9 cellular contexts compared by ENCODE assay signal in the genomic region with DNA sequence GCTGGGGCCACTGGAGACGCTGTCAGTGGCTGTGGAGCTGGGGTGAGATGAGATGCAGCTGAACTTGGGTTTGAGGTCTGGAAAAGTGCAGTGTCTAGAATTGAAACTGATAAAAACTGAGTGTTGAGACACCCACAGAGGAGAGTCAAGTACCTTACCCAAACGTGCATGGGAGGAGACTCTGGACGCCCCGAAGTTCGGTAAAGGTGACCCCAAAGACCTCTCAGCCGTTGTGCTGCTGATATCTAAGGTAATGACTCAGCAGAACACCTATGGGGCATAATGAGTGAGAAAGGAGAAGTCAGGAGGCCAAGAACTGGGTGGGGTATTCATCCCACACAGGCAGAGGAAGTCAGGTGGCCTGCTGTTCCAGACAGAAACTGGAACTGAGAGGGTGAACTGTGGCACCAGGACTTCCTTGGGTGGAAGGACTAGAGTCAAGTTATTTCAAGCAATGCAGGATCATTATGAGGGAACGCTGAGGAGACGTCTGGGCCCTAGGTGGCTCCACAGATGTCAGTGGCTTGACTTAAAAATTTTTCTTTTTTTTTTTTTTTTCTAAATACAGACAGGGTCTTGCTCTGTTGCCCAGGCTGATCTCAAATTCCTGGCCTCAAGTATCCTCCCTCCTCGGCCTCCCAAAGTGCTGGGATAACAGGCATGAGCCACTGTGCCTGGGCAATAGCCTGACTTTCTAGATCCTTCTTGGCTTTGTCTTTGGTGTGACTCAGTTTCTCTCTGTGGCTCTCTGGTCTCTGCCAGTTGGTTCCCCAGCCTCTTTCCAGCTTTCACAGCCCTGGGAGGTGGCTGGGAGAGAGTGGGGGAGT.
DNase-seq lines count a peak whose midpoint lies in the region; ATAC-seq and TF ChIP-seq lines count a peak whose summit lies in the region.
"Had no signal": no experiment of that assay in that cellular context is flagged by ENCODE, and none has a peak within 500 bp of the region (broad histone marks: within the 10 kb centered on the region; RNA-seq: fewer than 3 reads in every experiment).

No MANE protein-coding gene starts in this region.

- peak overlapping the region; percentile 48 for H3K4me3 Mint-ChIP-seq in activated T-helper 2 cell treated with anti-CD3 and anti-CD28 coated beads, Interferon-gamma antibody, Interleukin-2, Interleukin-4, amounts not matched to agents 10 μg/mL and 5 μg/mL and 100 μg/mL, durations not matched to agents 14 hours and 24 hours and 36 hours (ENCODE audit: low read depth)
- H3K4me3 Mint-ChIP-seq: natural killer cell treated with Interleukin-12 subunit alpha and Interleukin-12 subunit beta and Interleukin-15 and Interleukin-18, amount 100 ng/mL, for 72 hours had no signal

- H3K4me3 ChIP-seq in GM06990 (replicated peaks; ENCODE audit: low read depth, low read length): no peak overlapping the region
- no peak overlapping the region for H3K4me3 ChIP-seq in uterus

- peaks cover 6% of the 10 kb centered on the region for H3K27me3 Mint-ChIP-seq in activated T-helper 2 cell treated with anti-CD3 and anti-CD28 coated beads, Interferon-gamma antibody, Interleukin-2, Interleukin-4, amounts not matched to agents 10 μg/mL and 5 μg/mL and 100 μg/mL, durations not matched to agents 14 hours and 24 hours and 36 hours (ENCODE audit: low read depth)

- in situ Hi-C loops in ACHN (cut with HindIII; ENCODE audit: low pct_ligation_motif_present, low pct_unique_long_range_greater_than_20kb, low sequenced_read_pairs): no loop called here

- H3K4me1 ChIP-seq in uterus: no peaks in the 10 kb centered on the region

- H3K4me1 Mint-ChIP-seq in activated T-helper 2 cell treated with anti-CD3 and anti-CD28 coated beads, Interferon-gamma antibody, Interleukin-2, Interleukin-4, amounts not matched to agents 10 μg/mL and 5 μg/mL and 100 μg/mL, durations not matched to agents 14 hours and 24 hours and 36 hours (ENCODE audit: low read depth): peaks cover 9% of the 10 kb centered on the region

- no peak for TF ChIP-seq POLR2A in uterus (IDR thresholded peaks at IDR 0.05)

- no peaks in the 10 kb centered on the region for H3K36me3 ChIP-seq in GM06990 (ENCODE audit: control insufficient read depth, insufficient read depth, low read length)
- no peaks in the 10 kb centered on the region for H3K36me3 ChIP-seq in uterus

- no peak overlapping the region for H3K27ac ChIP-seq in uterus

- intact Hi-C loops in activated T-helper 2 cell treated with anti-CD3 and anti-CD28 coated beads, Interferon-gamma antibody, Interleukin-2, Interleukin-4, amounts not matched to agents 10 μg/mL and 5 μg/mL and 100 μg/mL, durations not matched to agents 14 hours and 24 hours and 36 hours (cut with micrococcal nuclease): no loop called here
- intact Hi-C loops in uterus (cut with DNase I; ENCODE audit: low total_unique reads): no loop called here

- H3K9me3 ChIP-seq in uterus: no peaks in the 10 kb centered on the region

- no peaks in the 10 kb centered on the region for H3K36me3 Mint-ChIP-seq in activated T-helper 2 cell treated with anti-CD3 and anti-CD28 coated beads, Interferon-gamma antibody, Interleukin-2, Interleukin-4, amounts not matched to agents 10 μg/mL and 5 μg/mL and 100 μg/mL, durations not matched to agents 14 hours and 24 hours and 36 hours (ENCODE audit: low read depth)
- H3K36me3 Mint-ChIP-seq: natural killer cell treated with Interleukin-12 subunit alpha and Interleukin-12 subunit beta and Interleukin-15 and Interleukin-18, amount 100 ng/mL, for 72 hours had no signal

- DNase-seq in GM06990 (ENCODE audit: extremely low read depth, insufficient read length) (peak; percentile 73), uterus (no peak), iPS-NIHi11 (ENCODE audit: low spot score) (no peak), NCI-H2171 treated with DMSO at 0.1 percent for 48 hours (lab: John Stamatoyannopoulos, UW) (no peak), ACHN (no peak)
- no peak for DNase-seq in activated T-helper 2 cell treated with anti-CD3 and anti-CD28 coated beads, Interferon-gamma antibody, Interleukin-2, Interleukin-4, amounts not matched to agents 10 μg/mL and 5 μg/mL and 100 μg/mL, durations not matched to agents 14 hours and 24 hours and 36 hours (ENCODE audit: low spot score)

- peak overlapping the region; percentile 20 for H3K27ac Mint-ChIP-seq in activated T-helper 2 cell treated with anti-CD3 and anti-CD28 coated beads, Interferon-gamma antibody, Interleukin-2, Interleukin-4, amounts not matched to agents 10 μg/mL and 5 μg/mL and 100 μg/mL, durations not matched to agents 14 hours and 24 hours and 36 hours
- H3K27ac Mint-ChIP-seq: natural killer cell treated with Interleukin-12 subunit alpha and Interleukin-12 subunit beta and Interleukin-15 and Interleukin-18, amount 100 ng/mL, for 72 hours had no signal

- H3K27me3 ChIP-seq in GM06990 (replicated peaks; ENCODE audit: control insufficient read depth, insufficient read depth, low read length) (no peaks in the 10 kb centered on the region), uterus (no peaks in the 10 kb centered on the region)

- H3K9me3 Mint-ChIP-seq in activated T-helper 2 cell treated with anti-CD3 and anti-CD28 coated beads, Interferon-gamma antibody, Interleukin-2, Interleukin-4, amounts not matched to agents 10 μg/mL and 5 μg/mL and 100 μg/mL, durations not matched to agents 14 hours and 24 hours and 36 hours: no peaks in the 10 kb centered on the region
- H3K9me3 Mint-ChIP-seq: natural killer cell treated with Interleukin-12 subunit alpha and Interleukin-12 subunit beta and Interleukin-15 and Interleukin-18, amount 100 ng/mL, for 72 hours had no signal

- ATAC-seq in GM19452 (IDR thresholded peaks at IDR 0.05; ENCODE audit: unreplicated experiment): peak; percentile 78
- ATAC-seq in HG03378 (IDR thresholded peaks at IDR 0.05; ENCODE audit: unreplicated experiment): peak; percentile 79

- TF ChIP-seq CTCF in GM06990 (IDR thresholded peaks at IDR 0.05; ENCODE audit: insufficient read depth, low read length, poor library complexity, severe bottlenecking) (no peak), uterus (IDR thresholded peaks at IDR 0.05) (no peak)
